ENCODE assay signal across 8 cellular contexts in the genomic region with DNA sequence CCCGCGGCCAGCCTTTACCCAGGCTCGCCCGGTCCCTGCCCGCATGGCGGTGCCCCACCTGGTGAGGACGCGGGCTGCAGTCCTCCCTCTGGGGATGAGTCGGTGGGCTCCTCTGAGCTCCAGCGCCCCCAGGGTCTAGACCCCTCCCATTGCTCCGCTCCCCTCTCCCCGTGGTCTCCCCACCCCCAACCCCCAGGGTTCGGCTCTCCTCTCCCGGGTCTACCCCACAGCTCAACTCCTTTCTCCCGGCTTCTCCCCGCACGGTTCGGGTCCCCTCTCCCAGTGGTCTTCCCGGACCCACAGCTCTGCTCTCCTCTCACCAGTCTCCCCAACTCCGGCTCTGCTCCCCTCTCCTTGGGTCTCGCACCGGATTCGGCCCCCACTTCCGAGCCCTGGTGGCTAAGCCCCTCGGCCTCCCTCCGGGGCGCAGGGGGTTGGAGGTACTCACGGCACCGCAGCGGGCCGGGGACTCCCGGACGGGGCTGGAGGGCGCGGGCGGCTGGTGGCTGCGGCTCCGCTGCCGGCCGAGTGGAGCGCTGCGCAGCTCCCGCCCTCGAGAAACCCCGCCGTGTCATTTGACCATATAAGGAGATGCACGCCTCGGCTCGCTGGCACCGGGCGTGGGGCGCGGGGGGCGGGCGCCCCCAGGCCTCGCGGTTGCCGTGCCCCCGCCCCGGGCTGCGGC. TPM values are rescaled to one million over a fixed set of nuclear protein-coding genes. Genes with fewer than 3 reads are reported as not detected.
A peak's percentile ranks its signal among the peaks of the same experiment; 100 is the strongest.
DNase-seq lines count a peak whose midpoint lies in the region; ATAC-seq, FAIRE-seq and TF ChIP-seq lines count a peak whose summit lies in the region.

A gene with protein sequence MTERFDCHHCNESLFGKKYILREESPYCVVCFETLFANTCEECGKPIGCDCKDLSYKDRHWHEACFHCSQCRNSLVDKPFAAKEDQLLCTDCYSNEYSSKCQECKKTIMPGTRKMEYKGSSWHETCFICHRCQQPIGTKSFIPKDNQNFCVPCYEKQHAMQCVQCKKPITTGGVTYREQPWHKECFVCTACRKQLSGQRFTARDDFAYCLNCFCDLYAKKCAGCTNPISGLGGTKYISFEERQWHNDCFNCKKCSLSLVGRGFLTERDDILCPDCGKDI (minus strand): TSS at position 530 of the 685 bp plus-strand sequence. CDS start 12,535 bp downstream, outside the sequence.

- H2AFZ ChIP-seq in H1 (ENCODE audit: low read length) = peak within 1 kb of the TSS; percentile 52; the same call in 1 of the 2 replicates

- H3K4me2 ChIP-seq in H1 (ENCODE audit: insufficient read depth in 1 of 2, low read depth in 2 of 2, low read length in 2 of 2) = peak within 1 kb of the TSS; percentile 54 to 83

- no peak within 1 kb of the TSS for H2BK120ac ChIP-seq in H1 (replicated peaks; ENCODE audit: low read depth, low read length)

- H4K91ac ChIP-seq in H1 (replicated peaks; ENCODE audit: insufficient read length, low read length) = peak within 1 kb of the TSS; percentile 59

- H4K8ac ChIP-seq in H1 (ENCODE audit: extremely low read depth, insufficient read depth, low read length) = peak within 1 kb of the TSS; percentile 95

- 0 out of 2 replicates have a peak within 1 kb of the TSS, but pooled peaks have one; percentile 39 for H2BK5ac ChIP-seq in H1 (ENCODE audit: low read depth, low read length)

- H2BK15ac ChIP-seq in H1 (ENCODE audit: low read length) = no peak within 1 kb of the TSS

- H3K14ac ChIP-seq in H1 (ENCODE audit: insufficient read length) = no peak within 1 kb of the TSS

- peak within 1 kb of the TSS; percentile 89 for H3K18ac ChIP-seq in H1 (ENCODE audit: extremely low read depth, low read length)

- FAIRE-seq in H1 (lab: Jason Lieb, UNC) = no peak

- peaks cover 7 to 17% (median 13%) of the 10 kb centered on the region in 4 experiments for H3K27me3 ChIP-seq in H1 (replicated peaks in 1 of 4; ENCODE audit: control insufficient read depth in 3 of 4, extremely low read depth in 1 of 4, insufficient read depth in 3 of 4, low read length in 3 of 4)

- H3K79me1 ChIP-seq in H1 (ENCODE audit: low read depth, low read length) = peaks cover 8% of the 10 kb centered on the region

- TF ChIP-seq POLR2A in H1 (IDR thresholded peaks at IDR 0.05; ENCODE audit: control extremely low read depth in 1 of 2, low read depth in 2 of 2, low read length in 2 of 2) = peak; percentile 64 to 93

- TF ChIP-seq RAD21 in H1 (IDR thresholded peaks at IDR 0.05 in 1 of 2, conservative IDR thresholded peaks at IDR 0.05 in 1 of 2; ENCODE audit: low read depth in 2 of 2, low read length in 2 of 2) = peak in 1 of 2 experiments; percentile 9; a peak in 1 of 4 replicates

- DNase-seq in AG08395 (ENCODE audit: low spot score) (peak; percentile 79), NCI-H510A treated with DMSO at 0.1 percent for 48 hours (lab: John Stamatoyannopoulos, UW) (peak; percentile 49), H1 (ENCODE audit: low read depth in 1 of 2, low spot score in 2 of 2) (peak; percentile 60 to 89), mesenteric fat pad (ENCODE audit: low spot score) (no peak)
- peak; percentile 26 to 36 for DNase-seq in activated CD8-positive, alpha-beta memory T cell treated with anti-CD3 and anti-CD28 coated beads for 4 hours (ENCODE audit: low read depth in 2 of 2)
- DNase-seq in stimulated activated CD8-positive, alpha-beta memory T cell treated with anti-CD3 and anti-CD28 coated beads, Interleukin-15, amount 100 ng/mL, for 48 hours (ENCODE audit: low read depth in 2 of 2) = peak; percentile 59 to 62

- H3K27ac ChIP-seq in H1 (ENCODE audit: low read depth, low read length) = peak within 1 kb of the TSS; percentile 92

- H3K79me2 ChIP-seq in H1 (ENCODE audit: control insufficient read depth in 1 of 2, insufficient read depth in 2 of 2, low read length in 2 of 2) = peaks cover 0 to 43% of the 10 kb centered on the region in 2 experiments; a peak in 2 of 4 replicates

- H3K23ac ChIP-seq in H1 (ENCODE audit: insufficient read length) = no peak within 1 kb of the TSS

- H3K36me3 ChIP-seq in H1 (ENCODE audit: control insufficient read depth in 2 of 4, insufficient read depth in 4 of 4, low read length in 3 of 4) = no peaks in the 10 kb centered on the region; a peak in 1 of 8 replicates

- peak within 1 kb of the TSS; percentile 73 for H3K56ac ChIP-seq in H1 (replicated peaks; ENCODE audit: insufficient read length, low read depth, low read length)

- H4K20me1 ChIP-seq in H1 (replicated peaks in 1 of 2; ENCODE audit: control insufficient read depth in 1 of 2, insufficient read depth in 2 of 2, low read length in 2 of 2) = peaks cover 0 to 1% of the 10 kb centered on the region in 2 experiments

- H2BK12ac ChIP-seq in H1 (ENCODE audit: low read depth, low read length) = peak within 1 kb of the TSS; percentile 82; the same call in 1 of the 2 replicates

- no peak within 1 kb of the TSS for H3K4ac ChIP-seq in H1 (replicated peaks; ENCODE audit: insufficient read length, low read depth, low read length)

- peaks cover 4% of the 10 kb centered on the region; the same call in 1 of the 2 replicates for H3K23me2 ChIP-seq in H1 (ENCODE audit: low read depth, low read length)

- peak within 1 kb of the TSS; percentile 70 to 95 (median 92) for H3K9ac ChIP-seq in H1 (replicated peaks in 1 of 4; ENCODE audit: extremely low read depth in 1 of 4, low read depth in 3 of 4, low read length in 3 of 4)

- POLR2A ChIA-PET in H1 (lab: Charles Lee; ENCODE audit: partially characterized antibody) = interaction anchor here (0.8 to 2.8 kb wide), 19 partner anchors 9 to 153 kb away, joined by 3 to 32 read pairs (median 6); a partner anchor contains a TSS

- H3K4me1 ChIP-seq in H1 (replicated peaks in 1 of 4; ENCODE audit: control insufficient read depth in 3 of 4, insufficient read depth in 4 of 4, low read length in 3 of 4) = peaks cover 0 to 9% (median 4%) of the 10 kb centered on the region in 4 experiments; a peak in 6 of 7 replicates

- CTCF ChIA-PET in H1 (lab: Charles Lee; ENCODE audit: partially characterized antibody) = interaction anchor here (0.6 to 3.6 kb wide), 8 partner anchors 9 to 122 kb away, joined by 3 to 19 read pairs (median 6); no protein-coding TSS in a partner anchor

- no peak within 1 kb of the TSS for H2AK5ac ChIP-seq in H1 (ENCODE audit: low read depth, low read length)

- peak within 1 kb of the TSS; percentile 82 for H4K5ac ChIP-seq in H1 (ENCODE audit: insufficient read length, low read depth, low read length)

- TF ChIP-seq CTCF in H1 (IDR thresholded peaks at IDR 0.05; ENCODE audit: control extremely low read depth in 1 of 3, insufficient read depth in 1 of 3, low read depth in 1 of 3, low read length in 3 of 3) = peak; percentile 45 to 55 (median 46)

- peak in 1 of 2 experiments; percentile 76; a peak in 1 of 3 replicates for TF ChIP-seq EP300 in H1 (IDR thresholded peaks at IDR 0.05; ENCODE audit: borderline replicate concordance in 1 of 2, low read depth in 2 of 2, low read length in 2 of 2)

- peak; percentile 70 for ATAC-seq in GM18870 (IDR thresholded peaks at IDR 0.05; ENCODE audit: unreplicated experiment)
- ATAC-seq in HG03097 (IDR thresholded peaks at IDR 0.05; ENCODE audit: low FRiP score, unreplicated experiment) = peak; percentile 97

- peaks cover 5 to 6% of the 10 kb centered on the region in 2 experiments; a peak in 1 of 4 replicates for H3K9me3 ChIP-seq in H1 (ENCODE audit: insufficient read depth in 2 of 2, low read depth in 1 of 2, low read length in 1 of 2)

- WGBS in H1 (ENCODE audit: extremely low coverage in 1 of 2, insufficient coverage in 1 of 2, insufficient read length in 1 of 2, insufficient replicate concordance in 2 of 2, low coverage in 1 of 2, low lambda C conversion rate in 2 of 2, missing lambda C conversion rate in 1 of 2), 2 experiments = 2% methylated on average over 43 of the region's 61 CpGs; no CpG with 5 or more reads in 1 of the 2 experiments

- no peak within 1 kb of the TSS for H2BK20ac ChIP-seq in H1 (ENCODE audit: low read length)

- H3K4me3 ChIP-seq in H1 (ENCODE audit: extremely low read depth in 1 of 4, insufficient read depth in 2 of 4, low read depth in 3 of 4, low read length in 4 of 4) = peak within 1 kb of the TSS; percentile 81 to 96 (median 92)

TF ChIP-seq in H1, 55 proteins besides CTCF, POLR2A, EP300 and RAD21 (continues in another document):
- TF ChIP-seq KDM4A (IDR thresholded peaks at IDR 0.05; ENCODE audit: low read depth, low read length, severe bottlenecking) (peak; percentile 75), TEAD4 (IDR thresholded peaks at IDR 0.05; ENCODE audit: low read depth, low read length) (no peak), EGR1 (IDR thresholded peaks at IDR 0.05; ENCODE audit: borderline replicate concordance, low read depth, low read length) (no peak), TCF12 (IDR thresholded peaks at IDR 0.05; ENCODE audit: low read depth, low read length) (no peak), SIRT6 (IDR thresholded peaks at IDR 0.05; ENCODE audit: low read length) (no peak), RFX5 (IDR thresholded peaks at IDR 0.05; ENCODE audit: borderline replicate concordance, low read depth, low read length) (no peak), BRCA1 (IDR thresholded peaks at IDR 0.05; ENCODE audit: low read depth, low read length) (no peak), FOSL1 (IDR thresholded peaks at IDR 0.05; ENCODE audit: insufficient read depth, low read depth, low read length) (no peak), GTF2F1 (IDR thresholded peaks at IDR 0.05; ENCODE audit: borderline replicate concordance, low read depth, low read length) (no peak)
- TF ChIP-seq, protein P1, sequence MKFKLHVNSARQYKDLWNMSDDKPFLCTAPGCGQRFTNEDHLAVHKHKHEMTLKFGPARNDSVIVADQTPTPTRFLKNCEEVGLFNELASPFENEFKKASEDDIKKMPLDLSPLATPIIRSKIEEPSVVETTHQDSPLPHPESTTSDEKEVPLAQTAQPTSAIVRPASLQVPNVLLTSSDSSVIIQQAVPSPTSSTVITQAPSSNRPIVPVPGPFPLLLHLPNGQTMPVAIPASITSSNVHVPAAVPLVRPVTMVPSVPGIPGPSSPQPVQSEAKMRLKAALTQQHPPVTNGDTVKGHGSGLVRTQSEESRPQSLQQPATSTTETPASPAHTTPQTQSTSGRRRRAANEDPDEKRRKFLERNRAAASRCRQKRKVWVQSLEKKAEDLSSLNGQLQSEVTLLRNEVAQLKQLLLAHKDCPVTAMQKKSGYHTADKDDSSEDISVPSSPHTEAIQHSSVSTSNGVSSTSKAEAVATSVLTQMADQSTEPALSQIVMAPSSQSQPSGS (IDR thresholded peaks at IDR 0.05; ENCODE audit: low read length) = no peak

RNA-seq across cellular contexts. Expression of the gene that starts here (rescaled TPM):
- total RNA-seq in H1 (2021; fragmentation: NEBNext Ultra II Directional; extraction: Animal tissue kit (Norgen Biotek cat#: 25700)) = 33.2 and 33.4 TPM in 2 replicates
- 51.0 and 64.3 TPM in 2 replicates for polyA plus RNA-seq in H1 (2011; rRNA removed)
- polyA plus RNA-seq in H1 (2011; cell fraction: cytosol; rRNA removed) = 60.7 TPM
- 36.4 TPM for polyA plus RNA-seq in H1 (2011; cell fraction: nucleus; rRNA removed)
- polyA plus RNA-seq in H1 (2012, experiment 1 of 2) = 32.7 to 47.1 TPM (median 40.2 TPM) in 4 replicates
- polyA plus RNA-seq in H1 (2012, experiment 2 of 2) = 29.1 TPM
- 19.4 TPM for polyA plus RNA-seq in H1 (2013, experiment 1 of 2)
- 20.2 TPM for polyA plus RNA-seq in H1 (2013, experiment 2 of 2)
- polyA minus RNA-seq in H1 (2011; rRNA and poly(A)+ RNA removed) = 59.2 and 66.1 TPM in 2 replicates
- 19.0 TPM for polyA minus RNA-seq in H1 (2011; cell fraction: cytosol; rRNA and poly(A)+ RNA removed)
- polyA minus RNA-seq in H1 (2011; cell fraction: nucleus; rRNA and poly(A)+ RNA removed) = 33.3 TPM
- total RNA-seq in mesenteric fat pad = 36.3 TPM
